ENCODE assay signal across 18 cellular contexts in the genomic region with DNA sequence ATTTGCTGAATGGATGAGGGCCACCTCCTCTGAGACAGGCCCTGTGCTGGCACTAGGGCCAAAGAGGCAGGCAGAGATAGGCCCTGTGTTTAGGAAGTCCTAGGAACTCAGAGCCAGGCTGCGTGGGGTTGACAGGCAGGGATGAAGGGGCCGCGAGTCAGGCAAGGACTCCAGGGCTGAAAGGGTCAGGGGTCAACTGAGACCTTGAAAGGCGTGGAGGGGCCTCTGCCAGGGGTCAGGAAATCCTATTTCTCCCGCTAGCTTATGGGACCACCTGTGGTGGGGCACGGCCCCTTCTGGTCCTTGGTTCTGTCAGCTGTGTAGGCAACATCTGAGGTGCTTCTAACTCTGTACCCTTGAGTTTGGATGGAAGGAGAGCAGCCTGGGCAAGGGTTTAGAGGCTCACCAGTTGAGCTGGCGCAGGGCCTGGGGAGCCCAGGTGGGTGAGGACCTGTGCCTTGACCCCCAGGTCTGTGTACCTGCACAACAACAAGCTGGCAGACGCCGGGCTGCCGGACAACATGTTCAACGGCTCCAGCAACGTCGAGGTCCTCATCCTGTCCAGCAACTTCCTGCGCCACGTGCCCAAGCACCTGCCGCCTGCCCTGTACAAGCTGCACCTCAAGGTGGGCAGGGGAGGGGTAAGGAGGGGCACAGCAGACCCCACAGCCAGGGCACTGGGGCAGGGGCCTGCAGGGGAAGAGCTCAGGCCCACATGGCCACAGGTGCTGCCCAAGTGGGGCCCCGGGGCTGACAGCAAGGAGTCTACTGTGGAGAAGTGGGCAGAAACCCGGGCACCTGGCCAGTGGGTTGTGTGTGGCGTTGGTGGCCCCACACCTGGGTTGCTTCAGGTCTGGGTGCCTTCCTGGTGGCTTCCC. TPM values are rescaled to one million over a fixed set of nuclear protein-coding genes. Genes with fewer than 3 reads are reported as not detected.
"Had no signal": no experiment of that assay in that cellular context is flagged by ENCODE, and none has a peak within 500 bp of the region (broad histone marks: within the 10 kb centered on the region; RNA-seq: fewer than 3 reads in every experiment).

No MANE protein-coding gene starts in this region.

- DNase-seq: activated CD4-positive, alpha-beta T cell treated with anti-CD3 and anti-CD28 coated beads for 4 hours; activated CD8-positive, alpha-beta memory T cell treated with anti-CD3 and anti-CD28 coated beads, Interleukin-2, amount 50 U/mL, for 4 hours; activated CD8-positive, alpha-beta T cell treated with anti-CD3 and anti-CD28 coated beads for 36 hours; activated naive CD4-positive, alpha-beta T cell; activated T-cell treated with anti-CD3 and anti-CD28 coated beads, Interleukin-2, amount 50 U/mL, for 72 hours; glutamatergic neuron; mesendoderm; stimulated activated CD4-positive, alpha-beta T cell treated with anti-CD3 and anti-CD28 coated beads, Interleukin-2, amount 100 ng/mL, for 24 hours; stimulated activated naive CD4-positive, alpha-beta T cell; substantia nigra; T-cell; T1000 had no signal

- H3K79me2 ChIP-seq: parathyroid adenoma had no signal

- H3K4me3 Mint-ChIP-seq: activated CD8-positive, alpha-beta T cell treated with anti-CD3 and anti-CD28 coated beads for 36 hours; activated T-cell treated with anti-CD3 and anti-CD28 coated beads, Interleukin-2, amount 50 U/mL, for 72 hours; central memory CD8-positive, alpha-beta T cell; dendritic cell treated with granulocyte-macrophage colony-stimulating factor and Interleukin-4, amounts not matched to agents 40 ng/mL and 50 ng/mL, for 4 days; T-cell; type B pancreatic cell had no signal

- H3K9ac ChIP-seq: parathyroid adenoma had no signal

- ATAC-seq: activated CD8-positive, alpha-beta T cell treated with anti-CD3 and anti-CD28 coated beads for 36 hours; activated T-cell treated with anti-CD3 and anti-CD28 coated beads, Interleukin-2, amount 50 U/mL, for 72 hours; T-cell had no signal

- H3K9me3 Mint-ChIP-seq: activated CD8-positive, alpha-beta T cell treated with anti-CD3 and anti-CD28 coated beads for 36 hours; activated T-cell treated with anti-CD3 and anti-CD28 coated beads, Interleukin-2, amount 50 U/mL, for 72 hours; central memory CD8-positive, alpha-beta T cell; dendritic cell treated with granulocyte-macrophage colony-stimulating factor and Interleukin-4, amounts not matched to agents 40 ng/mL and 50 ng/mL, for 4 days; T-cell; type B pancreatic cell had no signal

- H3K27me3 Mint-ChIP-seq: activated CD8-positive, alpha-beta T cell treated with anti-CD3 and anti-CD28 coated beads for 36 hours; central memory CD8-positive, alpha-beta T cell; dendritic cell treated with granulocyte-macrophage colony-stimulating factor and Interleukin-4, amounts not matched to agents 40 ng/mL and 50 ng/mL, for 4 days; T-cell had no signal

- H3K4me1 ChIP-seq: parathyroid adenoma had no signal

- H3K36me3 Mint-ChIP-seq: T-cell, type B pancreatic cell had no signal

- H3K27ac ChIP-seq: parathyroid adenoma, VCaP had no signal

- H2AFZ ChIP-seq: parathyroid adenoma had no signal

- H3K27ac Mint-ChIP-seq: activated CD8-positive, alpha-beta T cell treated with anti-CD3 and anti-CD28 coated beads for 36 hours; activated T-cell treated with anti-CD3 and anti-CD28 coated beads, Interleukin-2, amount 50 U/mL, for 72 hours; dendritic cell treated with granulocyte-macrophage colony-stimulating factor and Interleukin-4, amounts not matched to agents 40 ng/mL and 50 ng/mL, for 4 days; T-cell; type B pancreatic cell had no signal

- H3K4me1 Mint-ChIP-seq: T-cell had no signal

RNA-seq across cellular contexts. Expression of gene PODN, which starts 14.9 kb away (rescaled TPM):
- total RNA-seq: activated CD8-positive, alpha-beta T cell treated with anti-CD3 and anti-CD28 coated beads for 36 hours; activated T-cell treated with anti-CD3 and anti-CD28 coated beads, Interleukin-2, amount 50 U/mL, for 72 hours; SK-MEL-5 had no signal
